In the genomic region with DNA sequence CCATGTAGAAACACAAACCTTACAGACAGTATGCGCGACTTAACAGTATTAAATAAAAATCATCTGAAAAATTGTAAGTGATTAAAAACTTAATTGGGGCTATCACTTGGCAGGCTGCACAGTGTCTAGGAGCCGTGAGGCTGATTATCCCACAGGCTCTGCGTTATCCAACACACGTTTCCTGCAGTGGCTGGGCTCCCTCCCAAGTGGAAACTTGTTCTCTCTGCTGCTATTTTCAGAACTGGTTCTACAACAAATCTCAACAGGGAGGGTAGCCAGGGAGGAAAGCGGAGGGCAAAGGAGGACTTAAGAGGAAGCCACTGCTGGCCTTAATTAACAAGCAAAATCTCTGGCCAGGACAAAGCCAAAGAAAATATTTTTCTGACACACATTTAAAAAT, we compare ENCODE assay signal across 9 cellular contexts.
A peak's percentile ranks its signal among the peaks of the same experiment; 100 is the strongest.
DNase-seq lines count a peak whose midpoint lies in the region; ATAC-seq and TF ChIP-seq lines count a peak whose summit lies in the region.
"Had no signal": no experiment of that assay in that cellular context is flagged by ENCODE, and none has a peak within 500 bp of the region (broad histone marks: within the 10 kb centered on the region; RNA-seq: fewer than 3 reads in every experiment).

No MANE protein-coding gene starts in this region.

- H3K27ac ChIP-seq in lung (ENCODE audit: low read depth in 1 of 2, low read length in 1 of 2) (peak overlapping the region in 1 of 2 donors; percentile 72), upper lobe of left lung (no peak overlapping the region)

- H3K27me3 ChIP-seq in lung (ENCODE audit: control insufficient read depth, insufficient read depth) (no peaks in the 10 kb centered on the region), upper lobe of left lung (no peaks in the 10 kb centered on the region)

- H3K9me3 ChIP-seq in lung (ENCODE audit: control insufficient read depth in 2 of 2, insufficient read depth in 1 of 2, low read length in 1 of 2): no peaks in the 10 kb centered on the region
- H3K9me3 ChIP-seq in upper lobe of left lung: no peaks in the 10 kb centered on the region

- H3K27ac Mint-ChIP-seq in immature natural killer cell: no peak overlapping the region

- TF ChIP-seq POLR2A in upper lobe of left lung (IDR thresholded peaks at IDR 0.05): no peak

- DNase-seq in NCI-H2196 (lab: John Stamatoyannopoulos, UW; ENCODE audit: unreplicated experiment) (peak; percentile 29), NCI-H2196 treated with DMSO at 0.1 percent for 48 hours (lab: John Stamatoyannopoulos, UW; ENCODE audit: unreplicated experiment) (no peak), lung (ENCODE audit: low spot score) (peak; percentile 67), upper lobe of left lung (peak in 1 of 2 donors; percentile 67), immature natural killer cell (no peak)
- DNase-seq in activated CD8-positive, alpha-beta memory T cell treated with anti-CD3 and anti-CD28 coated beads for 24 hours: no peak
- DNase-seq: stimulated activated CD4-positive, alpha-beta T cell treated with anti-CD3 and anti-CD28 coated beads, Interleukin-4, amount 100 ng/mL, for 1 hour had no signal

- H3K4me1 Mint-ChIP-seq in immature natural killer cell: no peaks in the 10 kb centered on the region

- H3K36me3 ChIP-seq in lung (ENCODE audit: control insufficient read depth in 2 of 2, insufficient read depth in 2 of 2, low read length in 2 of 2) (no peaks in the 10 kb centered on the region), upper lobe of left lung (no peaks in the 10 kb centered on the region)

- H3K36me3 Mint-ChIP-seq in immature natural killer cell: no peaks in the 10 kb centered on the region

- peak; percentile 89 for ATAC-seq in esophagus mucosa
- peak; percentile 76 for ATAC-seq in lung (ENCODE audit: insufficient read depth, low FRiP score)
- ATAC-seq in upper lobe of left lung (ENCODE audit: low FRiP score in 2 of 2): peak; percentile 66 to 85
- ATAC-seq in GM21528 (IDR thresholded peaks at IDR 0.05; ENCODE audit: low FRiP score, unreplicated experiment): no peak

- peaks cover 0 to 15% (median 4%) of the 10 kb centered on the region in 6 donors for H3K9me3 Mint-ChIP-seq in immature natural killer cell

- peaks cover 11 to 46% of the 10 kb centered on the region in 2 donors for H3K4me1 ChIP-seq in lung (ENCODE audit: control insufficient read depth in 2 of 2, insufficient read depth in 2 of 2, low read length in 2 of 2)
- H3K4me1 ChIP-seq in upper lobe of left lung: peaks cover 29 to 48% (median 41%) of the 10 kb centered on the region in 4 donors

- no peak overlapping the region for H3K4me3 Mint-ChIP-seq in immature natural killer cell

- H3K27me3 Mint-ChIP-seq in immature natural killer cell (ENCODE audit: low read depth in 3 of 3): peaks cover 0 to 2% (median 0%) of the 10 kb centered on the region in 3 donors

- 31 to 60% methylated on average over 6 of the region's 6 CpGs for WGBS in lung, 2 donors
- WGBS in upper lobe of left lung, 2 donors: 28 to 40% methylated on average over 6 of the region's 6 CpGs

- H3K4me3 ChIP-seq in lung (no peak overlapping the region), upper lobe of left lung (no peak overlapping the region)

- no peak for TF ChIP-seq EP300 in upper lobe of left lung (IDR thresholded peaks at IDR 0.05)

- TF ChIP-seq CTCF in lung (IDR thresholded peaks at IDR 0.05; ENCODE audit: control extremely low read depth, extremely low read depth) (no peak), upper lobe of left lung (IDR thresholded peaks at IDR 0.05) (no peak)

Comparison
In these comparisons a context has a peak if more than half of its experiments do, and no peak if none do; other contexts are left out.
1. DNase-seq: peak in NCI-H2196 (single experiment) and lung (single experiment); none in NCI-H2196 treated with DMSO at 0.1 percent for 48 hours (single experiment), activated CD8-positive, alpha-beta memory T cell treated with anti-CD3 and anti-CD28 coated beads for 24 hours (single experiment) and immature natural killer cell (0 of 3).